23 cellular contexts compared by ENCODE assay signal in the genomic region with DNA sequence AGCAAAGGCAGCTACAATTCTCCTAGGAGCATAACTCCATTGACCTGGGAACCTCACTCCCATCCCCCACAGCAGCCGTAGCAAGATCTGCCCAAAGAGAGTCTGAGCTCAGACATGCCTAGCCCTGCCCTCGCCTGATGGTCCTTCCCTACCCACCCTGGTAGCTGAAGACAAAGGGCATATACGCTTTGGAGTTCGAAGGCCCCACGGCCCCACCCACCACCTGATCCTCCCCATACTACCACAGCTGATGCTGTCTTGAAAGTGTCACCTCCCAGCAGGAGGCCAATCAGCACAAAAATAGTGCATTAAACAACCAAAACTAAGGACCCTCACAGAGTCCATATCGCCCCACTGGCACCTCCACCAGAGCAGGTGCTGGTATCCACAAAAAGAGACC.
"Had no signal": no experiment of that assay in that cellular context is flagged by ENCODE, and none has a peak within 500 bp of the region (broad histone marks: within the 10 kb centered on the region; RNA-seq: fewer than 3 reads in every experiment).

No MANE protein-coding gene starts in this region.

- H3K4me1 Mint-ChIP-seq: activated CD4-positive, alpha-beta T cell treated with anti-CD3 and anti-CD28 coated beads for 36 hours; brain; nephron progenitor cell had no signal

- H3K9me3 Mint-ChIP-seq: effector memory CD8-positive, alpha-beta T cell had no signal

- ATAC-seq: activated CD4-positive, alpha-beta T cell treated with anti-CD3 and anti-CD28 coated beads for 36 hours; activated CD8-positive, alpha-beta T cell treated with anti-CD3 and anti-CD28 coated beads, Interleukin-2, amount 10 ng/mL, durations not matched to agents 7 days and 5 days; effector memory CD8-positive, alpha-beta T cell; gastroesophageal sphincter; left lung; pancreas; psoas muscle had no signal

- H3K27me3 Mint-ChIP-seq: naive B cell had no signal

- H3K4me1 ChIP-seq: gastroesophageal sphincter, left lung, pancreas, psoas muscle, testis, transverse colon had no signal

- H3K27ac ChIP-seq: cardiac muscle cell, gastroesophageal sphincter, left lung, pancreas, psoas muscle, testis, transverse colon had no signal

- H3K36me3 Mint-ChIP-seq: activated naive CD8-positive, alpha-beta T cell; brain; naive B cell had no signal

- DNase-seq: activated CD4-positive, alpha-beta T cell treated with anti-CD3 and anti-CD28 coated beads for 36 hours; activated CD4-positive, CD25-positive, alpha-beta regulatory T cell; activated CD8-positive, alpha-beta T cell treated with anti-CD3 and anti-CD28 coated beads, Interleukin-2, amount 10 ng/mL, durations not matched to agents 7 days and 5 days; activated effector memory CD4-positive, alpha-beta T cell treated with Interleukin-2 at 50 U/mL for 16 hours; activated naive CD4-positive, alpha-beta T cell treated with Interleukin-2 at 50 U/mL for 16 hours; cortex of kidney; effector memory CD8-positive, alpha-beta T cell; erythroblast; kidney glomerular epithelial cell; left lung; naive B cell; nephron progenitor cell; psoas muscle; stimulated activated CD4-positive, alpha-beta T cell treated with anti-CD3 and anti-CD28 coated beads, Interleukin-15, amount 100 ng/mL, for 24 hours; stimulated activated CD4-positive, alpha-beta T cell treated with anti-CD3 and anti-CD28 coated beads, Interleukin-2, amount 100 ng/mL, for 24 hours; stimulated activated naive CD4-positive, alpha-beta T cell; testis; transverse colon had no signal

- H3K27ac Mint-ChIP-seq: activated CD4-positive, alpha-beta T cell treated with anti-CD3 and anti-CD28 coated beads for 36 hours; activated CD8-positive, alpha-beta T cell treated with anti-CD3 and anti-CD28 coated beads, Interleukin-2, amount 10 ng/mL, durations not matched to agents 7 days and 5 days; activated naive CD8-positive, alpha-beta T cell; brain; effector memory CD8-positive, alpha-beta T cell; nephron progenitor cell had no signal

- H3K36me3 ChIP-seq: cardiac muscle cell, gastroesophageal sphincter, left lung, pancreas, transverse colon had no signal

- H3K9me3 ChIP-seq: pancreas, testis had no signal

- H3K27me3 ChIP-seq: cardiac muscle cell, pancreas, testis had no signal

- H3K4me3 ChIP-seq: cardiac muscle cell, gastroesophageal sphincter, left lung, pancreas, psoas muscle, testis, transverse colon had no signal

- H3K4me3 Mint-ChIP-seq: activated CD4-positive, alpha-beta T cell treated with anti-CD3 and anti-CD28 coated beads for 36 hours; activated CD8-positive, alpha-beta T cell treated with anti-CD3 and anti-CD28 coated beads, Interleukin-2, amount 10 ng/mL, durations not matched to agents 7 days and 5 days; activated naive CD8-positive, alpha-beta T cell; brain; effector memory CD8-positive, alpha-beta T cell; nephron progenitor cell had no signal
